In genomic region chr1:109466440-109467300, GRCh38 we compare ENCODE assay signal across 8 cellular contexts. TPM values are rescaled to one million over a fixed set of nuclear protein-coding genes. Genes with fewer than 3 reads are reported as not detected.
DNase-seq lines count a peak whose midpoint lies in the region; ATAC-seq and TF ChIP-seq lines count a peak whose summit lies in the region.

Gene SYPL2 (plus strand): TSS chr1:109466546. CDS start chr1:109466844, 298 bp downstream.

- peaks cover 0 to 16% (median 10%) of the 10 kb centered on the region in 9 donors for H3K4me1 ChIP-seq in heart right ventricle

- H3K27ac ChIP-seq in heart right ventricle, result peak within 1 kb of the TSS; percentile 32 to 96 (median 90)

- peak within 1 kb of the TSS; percentile 57 to 72 (median 68) for H3K4me3 ChIP-seq in heart right ventricle

- WGBS in heart right ventricle, 2 donors, result 1% methylated on average over 75 to 91 of the region's 91 CpGs

- DNase-seq in activated T-cell treated with anti-CD3 and anti-CD28 coated beads, Interleukin-2, amount 50 U/mL, for 1 hour, result peak; percentile 40
- DNase-seq in activated T-cell treated with anti-CD3 and anti-CD28 coated beads for 4 hours (no peak), heart right ventricle (peak; percentile 69 to 72), posterior cingulate gyrus (peak in 6 of 10 donors; percentile 16 to 88 (median 37)), foreskin melanocyte (no peak), NCI-H2196 (lab: John Stamatoyannopoulos, UW; ENCODE audit: unreplicated experiment) (no peak)
- DNase-seq in activated T-helper 2 cell treated with anti-CD3 and anti-CD28 coated beads, Interferon-gamma antibody, Interleukin-2, Interleukin-4, amounts not matched to agents 10 μg/mL and 5 μg/mL and 100 μg/mL, durations not matched to agents 14 hours and 24 hours and 36 hours (ENCODE audit: low spot score), result no peak

- no peaks in the 10 kb centered on the region for H3K9me3 ChIP-seq in heart right ventricle

- H3K27me3 ChIP-seq in heart right ventricle, result peaks cover 0 to 99% (median 30%) of the 10 kb centered on the region in 7 donors

- no peaks in the 10 kb centered on the region for H3K36me3 ChIP-seq in heart right ventricle

- no peaks in the 10 kb centered on the region for H3K36me3 Mint-ChIP-seq in activated T-helper 2 cell treated with anti-CD3 and anti-CD28 coated beads, Interferon-gamma antibody, Interleukin-2, Interleukin-4, amounts not matched to agents 10 μg/mL and 5 μg/mL and 100 μg/mL, durations not matched to agents 14 hours and 24 hours and 36 hours (ENCODE audit: low read depth)

- intact Hi-C loops in activated T-helper 2 cell treated with anti-CD3 and anti-CD28 coated beads, Interferon-gamma antibody, Interleukin-2, Interleukin-4, amounts not matched to agents 10 μg/mL and 5 μg/mL and 100 μg/mL, durations not matched to agents 14 hours and 24 hours and 36 hours (cut with micrococcal nuclease), result no loop called here
- intact Hi-C loops in heart right ventricle (cut with DNase I), result loop anchor here in 3 of 10 donors (2.0 to 5.0 kb wide), 2 partner anchors 39 to 40 kb away; partner anchors contain the start of gene PSMA5 (in 3 of the 3)
- intact Hi-C loops in posterior cingulate gyrus (cut with DNase I), result no loop called here

- no peaks in the 10 kb centered on the region for H3K4me1 Mint-ChIP-seq in activated T-helper 2 cell treated with anti-CD3 and anti-CD28 coated beads, Interferon-gamma antibody, Interleukin-2, Interleukin-4, amounts not matched to agents 10 μg/mL and 5 μg/mL and 100 μg/mL, durations not matched to agents 14 hours and 24 hours and 36 hours (ENCODE audit: low read depth)

- peak within 1 kb of the TSS; percentile 55 for H3K4me3 Mint-ChIP-seq in activated T-helper 2 cell treated with anti-CD3 and anti-CD28 coated beads, Interferon-gamma antibody, Interleukin-2, Interleukin-4, amounts not matched to agents 10 μg/mL and 5 μg/mL and 100 μg/mL, durations not matched to agents 14 hours and 24 hours and 36 hours (ENCODE audit: low read depth)

- H3K27me3 Mint-ChIP-seq in activated T-helper 2 cell treated with anti-CD3 and anti-CD28 coated beads, Interferon-gamma antibody, Interleukin-2, Interleukin-4, amounts not matched to agents 10 μg/mL and 5 μg/mL and 100 μg/mL, durations not matched to agents 14 hours and 24 hours and 36 hours (ENCODE audit: low read depth), result peaks cover 84% of the 10 kb centered on the region

- H3K9me3 Mint-ChIP-seq in activated T-helper 2 cell treated with anti-CD3 and anti-CD28 coated beads, Interferon-gamma antibody, Interleukin-2, Interleukin-4, amounts not matched to agents 10 μg/mL and 5 μg/mL and 100 μg/mL, durations not matched to agents 14 hours and 24 hours and 36 hours, result no peaks in the 10 kb centered on the region

- TF ChIP-seq CTCF in heart right ventricle (IDR thresholded peaks at IDR 0.05), result peak in 2 of 9 donors; percentile 10 to 15

- ATAC-seq in heart right ventricle (peak; percentile 84 to 95 (median 89)), HG02885 (IDR thresholded peaks at IDR 0.05; ENCODE audit: poor library complexity, unreplicated experiment) (no peak)

- H3K27ac Mint-ChIP-seq in activated T-helper 2 cell treated with anti-CD3 and anti-CD28 coated beads, Interferon-gamma antibody, Interleukin-2, Interleukin-4, amounts not matched to agents 10 μg/mL and 5 μg/mL and 100 μg/mL, durations not matched to agents 14 hours and 24 hours and 36 hours, result no peak within 1 kb of the TSS

RNA-seq across cellular contexts. Expression of gene SYPL2, which starts in this region (rescaled TPM):
- 0.11 TPM in 1 of 2 replicates, not detected in the other for total RNA-seq in activated T-helper 2 cell treated with anti-CD3 and anti-CD28 coated beads, Interferon-gamma antibody, Interleukin-2, Interleukin-4, amounts not matched to agents 10 μg/mL and 5 μg/mL and 100 μg/mL, durations not matched to agents 14 hours and 24 hours and 36 hours
- 10 to 100 TPM; 25.4 to 47.3 (median 27.7) TPM for total RNA-seq in heart right ventricle
- polyA plus RNA-seq in heart right ventricle, result 10 to 100 TPM; 15.0 to 21.9 TPM

Comparison
In these comparisons a context has a peak if more than half of its experiments do, and no peak if none do; other contexts are left out.
1. RNA of gene SYPL2 (total RNA-seq): 25.4 to 47.3 TPM in heart right ventricle; 0.11 TPM in activated T-helper 2 cell treated with anti-CD3 and anti-CD28 coated beads, Interferon-gamma antibody, Interleukin-2, Interleukin-4, amounts not matched to agents 10 μg/mL and 5 μg/mL and 100 μg/mL, durations not matched to agents 14 hours and 24 hours and 36 hours; every median in the first group is over 10 times any median in the second.
2. DNase-seq: peak in activated T-cell treated with anti-CD3 and anti-CD28 coated beads, Interleukin-2, amount 50 U/mL, for 1 hour (single experiment), heart right ventricle (2 of 2) and posterior cingulate gyrus (6 of 10); none in activated T-cell treated with anti-CD3 and anti-CD28 coated beads for 4 hours (single experiment), activated T-helper 2 cell treated with anti-CD3 and anti-CD28 coated beads, Interferon-gamma antibody, Interleukin-2, Interleukin-4, amounts not matched to agents 10 μg/mL and 5 μg/mL and 100 μg/mL, durations not matched to agents 14 hours and 24 hours and 36 hours (single experiment), foreskin melanocyte (single experiment) and NCI-H2196 (single experiment).